In the genomic region with DNA sequence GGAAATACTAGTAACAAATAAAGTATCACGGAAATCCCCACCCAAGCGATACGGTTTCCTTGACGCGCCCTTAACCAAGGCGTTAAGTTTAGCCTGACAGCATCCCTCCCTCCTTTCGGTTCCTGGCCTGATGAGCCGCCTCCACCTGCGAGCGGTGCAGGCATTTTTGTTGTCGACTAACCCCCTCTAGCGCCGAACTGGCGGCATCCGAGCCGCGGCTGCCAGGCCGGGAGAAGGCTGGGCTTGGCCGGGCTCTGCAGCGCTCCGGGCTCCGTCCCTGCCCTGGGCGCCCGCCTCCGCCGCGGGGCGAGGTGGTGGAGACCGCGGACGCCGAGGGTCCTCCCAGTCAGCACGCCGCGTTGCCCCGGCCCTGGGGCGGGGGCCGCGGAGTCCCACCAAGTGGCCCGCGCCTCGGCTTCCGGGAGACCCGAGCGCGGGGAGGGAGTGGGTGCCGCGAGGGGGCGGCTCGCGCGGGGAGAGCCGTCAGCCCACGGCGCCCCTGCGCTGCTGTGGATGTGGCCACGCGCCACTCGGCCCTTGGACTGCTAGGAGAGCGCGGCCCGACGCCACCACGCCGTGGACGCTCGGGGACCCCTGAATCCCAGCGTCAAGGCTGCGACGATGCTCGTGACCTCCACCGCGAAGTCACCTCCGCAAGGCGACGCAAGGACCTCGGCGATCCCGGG, we compare ENCODE assay signal across 9 cellular contexts. TPM values are rescaled to one million over a fixed set of nuclear protein-coding genes. Genes with fewer than 3 reads are reported as not detected.
DNase-seq lines count a peak whose midpoint lies in the region; ATAC-seq, FAIRE-seq and TF ChIP-seq lines count a peak whose summit lies in the region.
"Had no signal": no experiment of that assay in that cellular context is flagged by ENCODE, and none has a peak within 500 bp of the region (broad histone marks: within the 10 kb centered on the region; RNA-seq: fewer than 3 reads in every experiment).

No MANE protein-coding gene starts in this region.

- CTCF ChIA-PET in CD8-positive, alpha-beta memory T cell (lab: Charles Lee): no interaction called here

- POLR2A ChIA-PET in CD8-positive, alpha-beta memory T cell (lab: Charles Lee): no interaction called here

- H3K36me3 Mint-ChIP-seq in CD8-positive, alpha-beta memory T cell: no peaks in the 10 kb centered on the region
- H3K36me3 Mint-ChIP-seq in activated naive CD8-positive, alpha-beta T cell treated with anti-CD3 and anti-CD28 coated beads for 36 hours: peaks cover 4% of the 10 kb centered on the region

- H2AFZ ChIP-seq in parathyroid adenoma: peak overlapping the region; percentile 93

- H3K9me3 ChIP-seq in CD8-positive, alpha-beta memory T cell (ENCODE audit: low read length): no peaks in the 10 kb centered on the region
- H3K9me3 ChIP-seq in cardiac muscle cell (ENCODE audit: low read depth) (no peaks in the 10 kb centered on the region), parathyroid adenoma (ENCODE audit: control insufficient read depth, low read length) (no peaks in the 10 kb centered on the region)

- H3K27ac Mint-ChIP-seq in CD8-positive, alpha-beta memory T cell: no peak overlapping the region
- H3K27ac Mint-ChIP-seq in activated naive CD8-positive, alpha-beta T cell treated with anti-CD3 and anti-CD28 coated beads for 36 hours: no peak overlapping the region

- H3K27ac ChIP-seq in CD8-positive, alpha-beta memory T cell (ENCODE audit: low read depth, low read length): no peak overlapping the region
- H3K27ac ChIP-seq in cardiac muscle cell: no peak overlapping the region
- H3K27ac ChIP-seq in parathyroid adenoma: peak overlapping the region; percentile 39

- H3K27me3 ChIP-seq in CD8-positive, alpha-beta memory T cell (ENCODE audit: insufficient read depth, low read length, poor library complexity, severe bottlenecking): no peaks in the 10 kb centered on the region
- H3K27me3 ChIP-seq in cardiac muscle cell (peaks cover 70% of the 10 kb centered on the region), parathyroid adenoma (ENCODE audit: control insufficient read depth, insufficient read depth, low read length) (no peaks in the 10 kb centered on the region)

- H3K4me3 Mint-ChIP-seq in CD8-positive, alpha-beta memory T cell: peak overlapping the region in 5 of 7 donors; percentile 2 to 57 (median 48)
- H3K4me3 Mint-ChIP-seq in activated naive CD8-positive, alpha-beta T cell treated with anti-CD3 and anti-CD28 coated beads for 36 hours: peak overlapping the region; percentile 14

- no peaks in the 10 kb centered on the region for H3K36me3 ChIP-seq in CD8-positive, alpha-beta memory T cell (ENCODE audit: insufficient read depth, low read length)
- H3K36me3 ChIP-seq in cardiac muscle cell (no peaks in the 10 kb centered on the region), parathyroid adenoma (ENCODE audit: control insufficient read depth, insufficient read depth, low read length) (no peaks in the 10 kb centered on the region)

- peak in 1 of 5 donors; percentile 3 for DNase-seq in CD8-positive, alpha-beta memory T cell
- DNase-seq in GM19239 (ENCODE audit: insufficient read length, low spot score) (peak; percentile 70), NCI-H524 (lab: John Stamatoyannopoulos, UW) (peak; percentile 94 to 96), cardiac muscle cell (ENCODE audit: low read depth in 1 of 2, low spot score in 1 of 2) (peak; percentile 75 to 87), NOMO-1 treated with dmso at 0.1 percent for 144 hours (lab: John Stamatoyannopoulos, UW; ENCODE audit: unreplicated experiment) (no peak)
- DNase-seq in activated naive CD8-positive, alpha-beta T cell treated with anti-CD3 and anti-CD28 coated beads for 36 hours: peak; percentile 76

- TF ChIP-seq CTCF in cardiac muscle cell (IDR thresholded peaks at IDR 0.05; ENCODE audit: low read depth, low read length): peak; percentile 66
- peak; percentile 57 for TF ChIP-seq CTCF in parathyroid adenoma (IDR thresholded peaks at IDR 0.05)

- no peaks in the 10 kb centered on the region for H3K4me1 ChIP-seq in CD8-positive, alpha-beta memory T cell (ENCODE audit: insufficient read depth, low read length)
- no peaks in the 10 kb centered on the region for H3K4me1 ChIP-seq in cardiac muscle cell (ENCODE audit: low read depth)
- H3K4me1 ChIP-seq in parathyroid adenoma: peaks cover 5% of the 10 kb centered on the region

- no peak overlapping the region for H3K4me3 ChIP-seq in CD8-positive, alpha-beta memory T cell (ENCODE audit: low read length)
- H3K4me3 ChIP-seq in cardiac muscle cell (peak overlapping the region; percentile 47), parathyroid adenoma (ENCODE audit: low read depth, low read length) (peak overlapping the region; percentile 60)

- H3K4me1 Mint-ChIP-seq in CD8-positive, alpha-beta memory T cell: peaks cover 6 to 14% (median 8%) of the 10 kb centered on the region in 3 donors
- peaks cover 7% of the 10 kb centered on the region for H3K4me1 Mint-ChIP-seq in activated naive CD8-positive, alpha-beta T cell treated with anti-CD3 and anti-CD28 coated beads for 36 hours

- peak; percentile 98 for ATAC-seq in HG03342 (IDR thresholded peaks at IDR 0.05; ENCODE audit: unreplicated experiment)

- H3K4me2 ChIP-seq in parathyroid adenoma (ENCODE audit: low read length): peak overlapping the region; percentile 95

- H3K27me3 Mint-ChIP-seq in CD8-positive, alpha-beta memory T cell: peaks cover 12 to 28% of the 10 kb centered on the region in 2 donors
- peaks cover 33% of the 10 kb centered on the region for H3K27me3 Mint-ChIP-seq in activated naive CD8-positive, alpha-beta T cell treated with anti-CD3 and anti-CD28 coated beads for 36 hours

- no peaks in the 10 kb centered on the region for H3K79me2 ChIP-seq in parathyroid adenoma

- no peak overlapping the region for H3K9ac ChIP-seq in parathyroid adenoma

- FAIRE-seq in GM19239 (lab: Jason Lieb, UNC): peak; percentile 73

- H3K9me3 Mint-ChIP-seq in CD8-positive, alpha-beta memory T cell: peaks cover 0 to 13% (median 4%) of the 10 kb centered on the region in 5 donors
- no peaks in the 10 kb centered on the region for H3K9me3 Mint-ChIP-seq in activated naive CD8-positive, alpha-beta T cell treated with anti-CD3 and anti-CD28 coated beads for 36 hours

RNA-seq across cellular contexts. Expression of a gene that starts 1.1 kb away (rescaled TPM):
- total RNA-seq in CD8-positive, alpha-beta memory T cell: not detected
- not detected for polyA plus RNA-seq in CD8-positive, alpha-beta memory T cell
- total RNA-seq in activated naive CD8-positive, alpha-beta T cell treated with anti-CD3 and anti-CD28 coated beads for 36 hours: not detected
- total RNA-seq in cardiac muscle cell: 0.15 and 0.46 TPM in 2 replicates
- not detected in 2 replicates for polyA plus RNA-seq in cardiac muscle cell
- total RNA-seq: activated CD8-positive, alpha-beta memory T cell treated with anti-CD3 and anti-CD28 coated beads for 36 hours had no signal
